17 cellular contexts compared by ENCODE assay signal in genomic region chr2:148725569-148725968, GRCh38.
DNase-seq lines count a peak whose midpoint lies in the region; ATAC-seq and TF ChIP-seq lines count a peak whose summit lies in the region.
"Had no signal": no experiment of that assay in that cellular context is flagged by ENCODE, and none has a peak within 500 bp of the region (broad histone marks: within the 10 kb centered on the region; RNA-seq: fewer than 3 reads in every experiment).

No MANE protein-coding gene starts in this region.

- no peak overlapping the region for H2BK20ac ChIP-seq in H9 (ENCODE audit: low read depth, low read length, poor library complexity, severe bottlenecking)

- no peak overlapping the region for H2BK12ac ChIP-seq in H9 (ENCODE audit: insufficient read length, low read depth, low read length)

- H3K4me3 ChIP-seq in CD8-positive, alpha-beta memory T cell (ENCODE audit: low read length), result no peak overlapping the region

- peaks cover 22% of the 10 kb centered on the region for H3K4me1 ChIP-seq in CD8-positive, alpha-beta memory T cell (ENCODE audit: insufficient read depth, low read length)
- H3K4me1 ChIP-seq in H9 (ENCODE audit: insufficient read depth, low read length), result no peaks in the 10 kb centered on the region; the same call in 1 of the 2 replicates

- no peak overlapping the region for H2AK5ac ChIP-seq in H9 (ENCODE audit: insufficient read length, low read length)

- no peak for TF ChIP-seq CTCF in H9 (conservative IDR thresholded peaks at IDR 0.05)

- peak; percentile 6 for ATAC-seq in GM21390 (IDR thresholded peaks at IDR 0.05; ENCODE audit: unreplicated experiment)
- ATAC-seq in HG03469 (IDR thresholded peaks at IDR 0.05; ENCODE audit: unreplicated experiment), result peak; percentile 18
- no peak for ATAC-seq in T-cell (replicated peaks in 1 of 4)
- no peak for ATAC-seq in stimulated activated effector memory CD8-positive, alpha-beta T cell treated with anti-CD3 and anti-CD28 coated beads, Interleukin-12 subunit alpha, Interleukin-12 subunit beta, amount 100 ng/mL, for 72 hours
- no peak for ATAC-seq in SK-N-SH treated with all-trans-retinoic acid at 6 μM for 48 hours

- no peaks in the 10 kb centered on the region for H4K20me1 ChIP-seq in H9 (ENCODE audit: control insufficient read depth, insufficient read depth, insufficient read length)

- no peak overlapping the region for H3K23ac ChIP-seq in H9 (ENCODE audit: insufficient read length, low read depth, low read length)

- H3K27me3 Mint-ChIP-seq in CD8-positive, alpha-beta memory T cell, result no peaks in the 10 kb centered on the region
- H3K27me3 Mint-ChIP-seq in T-cell (no peaks in the 10 kb centered on the region), H9 (ENCODE audit: low read depth) (no peaks in the 10 kb centered on the region)
- H3K27me3 Mint-ChIP-seq: type B pancreatic cell had no signal

- H3K4me2 ChIP-seq in H9 (ENCODE audit: insufficient read depth, insufficient read length, low read length), result no peak overlapping the region

- no peaks in the 10 kb centered on the region for H3K79me1 ChIP-seq in H9 (ENCODE audit: insufficient read depth, low read depth, low read length, poor library complexity, severe bottlenecking)

- H3K27ac Mint-ChIP-seq in CD8-positive, alpha-beta memory T cell, result peak overlapping the region in 4 of 8 donors; percentile 15 to 70 (median 34)
- H3K27ac Mint-ChIP-seq in T-cell (peak overlapping the region; percentile 29 to 51), H9 (no peak overlapping the region)
- no peak overlapping the region for H3K27ac Mint-ChIP-seq in stimulated activated effector memory CD8-positive, alpha-beta T cell treated with anti-CD3 and anti-CD28 coated beads, Interleukin-12 subunit alpha, Interleukin-12 subunit beta, amount 100 ng/mL, for 72 hours
- H3K27ac Mint-ChIP-seq: activated T-helper 1 cell treated with anti-CD3 and anti-CD28 coated beads, Interleukin-12 subunit alpha, Interleukin-12 subunit beta, Interleukin-2, Interleukin-4 antibody, amounts not matched to agents 30 ng/mL and 10 ng/mL and 1 ng/mL, durations not matched to agents 14 hours and 24 hours and 36 hours; mesothelial cell of epicardium; type B pancreatic cell had no signal

- no peak overlapping the region for H2BK5ac ChIP-seq in H9 (ENCODE audit: insufficient read length, low read length)

- H3K27me3 ChIP-seq in CD8-positive, alpha-beta memory T cell (ENCODE audit: insufficient read depth, low read length, poor library complexity, severe bottlenecking), result no peaks in the 10 kb centered on the region
- no peaks in the 10 kb centered on the region for H3K27me3 ChIP-seq in H9 (ENCODE audit: insufficient read depth, low read length)

- H3K9ac ChIP-seq in H9 (ENCODE audit: extremely low read depth, insufficient read length, low read length), result no peak overlapping the region

- H3K4me1 Mint-ChIP-seq in CD8-positive, alpha-beta memory T cell, result peaks cover 68 to 84% (median 82%) of the 10 kb centered on the region in 3 donors
- H3K4me1 Mint-ChIP-seq in T-cell (peaks cover 72 to 81% (median 76%) of the 10 kb centered on the region in 3 donors), H9 (peaks cover 25 to 27% of the 10 kb centered on the region in 2 experiments)
- peaks cover 64% of the 10 kb centered on the region for H3K4me1 Mint-ChIP-seq in stimulated activated effector memory CD8-positive, alpha-beta T cell treated with anti-CD3 and anti-CD28 coated beads, Interleukin-12 subunit alpha, Interleukin-12 subunit beta, amount 100 ng/mL, for 72 hours

- H3K79me2 ChIP-seq in H9 (ENCODE audit: insufficient read depth, low read length), result peaks cover 4% of the 10 kb centered on the region; the same call in 1 of the 2 replicates

- no CpG with 5 or more reads among the region's 1 CpG for WGBS in H9 (ENCODE audit: extremely low coverage, insufficient read length, low lambda C conversion rate)

- no peak overlapping the region for H3K27ac ChIP-seq in CD8-positive, alpha-beta memory T cell (ENCODE audit: low read depth, low read length)
- H3K27ac ChIP-seq in H9 (ENCODE audit: insufficient read length, low read depth, low read length), result no peak overlapping the region

- peak overlapping the region in 5 of 7 donors; percentile 8 to 60 (median 35) for H3K4me3 Mint-ChIP-seq in CD8-positive, alpha-beta memory T cell
- H3K4me3 Mint-ChIP-seq in T-cell (no peak overlapping the region), H9 (no peak overlapping the region)
- H3K4me3 Mint-ChIP-seq in stimulated activated effector memory CD8-positive, alpha-beta T cell treated with anti-CD3 and anti-CD28 coated beads, Interleukin-12 subunit alpha, Interleukin-12 subunit beta, amount 100 ng/mL, for 72 hours, result no peak overlapping the region
- H3K4me3 Mint-ChIP-seq: activated T-helper 1 cell treated with anti-CD3 and anti-CD28 coated beads, Interleukin-12 subunit alpha, Interleukin-12 subunit beta, Interleukin-2, Interleukin-4 antibody, amounts not matched to agents 30 ng/mL and 10 ng/mL and 1 ng/mL, durations not matched to agents 14 hours and 24 hours and 36 hours; mesothelial cell of epicardium; type B pancreatic cell had no signal

- no peak overlapping the region for H4K8ac ChIP-seq in H9 (replicated peaks; ENCODE audit: insufficient read length, low read depth, low read length)

- no peak overlapping the region for H3K18ac ChIP-seq in H9 (ENCODE audit: insufficient read length, low read depth, low read length)

- no peaks in the 10 kb centered on the region for H3K9me3 ChIP-seq in CD8-positive, alpha-beta memory T cell (ENCODE audit: low read length)
- no peaks in the 10 kb centered on the region for H3K9me3 ChIP-seq in H9 (ENCODE audit: control insufficient read depth, low read depth, low read length)

- no peak overlapping the region for H2BK120ac ChIP-seq in H9 (ENCODE audit: low read depth, low read length, poor library complexity, severe bottlenecking)

- CTCF ChIA-PET in CD8-positive, alpha-beta memory T cell (lab: Charles Lee), result no interaction called here
- CTCF ChIA-PET in T-cell (lab: Charles Lee), result no interaction called here

- no peak overlapping the region for H2BK15ac ChIP-seq in H9 (ENCODE audit: low read depth, low read length)

- peaks cover 2 to 14% (median 9%) of the 10 kb centered on the region in 3 donors for H3K36me3 Mint-ChIP-seq in CD8-positive, alpha-beta memory T cell
- peaks cover 31% of the 10 kb centered on the region for H3K36me3 Mint-ChIP-seq in T-cell
- H3K36me3 Mint-ChIP-seq in stimulated activated effector memory CD8-positive, alpha-beta T cell treated with anti-CD3 and anti-CD28 coated beads, Interleukin-12 subunit alpha, Interleukin-12 subunit beta, amount 100 ng/mL, for 72 hours, result no peaks in the 10 kb centered on the region
- H3K36me3 Mint-ChIP-seq in H9 (ENCODE audit: insufficient read depth in 1 of 3, low read depth in 3 of 3), result peaks cover 3 to 6% (median 5%) of the 10 kb centered on the region in 3 experiments; a peak in 3 of 7 replicates

- no peaks in the 10 kb centered on the region for H3K23me2 ChIP-seq in H9 (ENCODE audit: insufficient read length, low read depth, low read length, poor library complexity, severe bottlenecking)

- H3K4ac ChIP-seq in H9 (ENCODE audit: low read depth, low read length), result no peak overlapping the region

- H4K91ac ChIP-seq in H9 (ENCODE audit: insufficient read length, low read depth, low read length), result no peak overlapping the region

- H3K14ac ChIP-seq in H9 (ENCODE audit: insufficient read depth, low read length), result no peak overlapping the region

- H2AFZ ChIP-seq in H9 (ENCODE audit: low read length), result no peak overlapping the region

- H3K36me3 ChIP-seq in CD8-positive, alpha-beta memory T cell (ENCODE audit: insufficient read depth, low read length), result no peaks in the 10 kb centered on the region

- H3K56ac ChIP-seq in H9 (ENCODE audit: insufficient read length, low read depth, low read length), result no peak overlapping the region

- POLR2A ChIA-PET in CD8-positive, alpha-beta memory T cell (lab: Charles Lee), result no interaction called here
- POLR2A ChIA-PET in T-cell (lab: Charles Lee), result no interaction called here

- no peak overlapping the region for H3T11ph ChIP-seq in H9 (ENCODE audit: low read length)

- no peak for DNase-seq in CD8-positive, alpha-beta memory T cell
- DNase-seq in T-cell (no peak), H9 (no peak), NCI-H2171 treated with DMSO at 0.1 percent for 48 hours (lab: John Stamatoyannopoulos, UW) (no peak)
- no peak for DNase-seq in stimulated activated effector memory CD8-positive, alpha-beta T cell treated with anti-CD3 and anti-CD28 coated beads, Interleukin-12 subunit alpha, Interleukin-12 subunit beta, amount 100 ng/mL, for 72 hours (ENCODE audit: low spot score in 2 of 2)
- DNase-seq: activated CD4-positive, alpha-beta T cell treated with anti-CD3 and anti-CD28 coated beads, Interleukin-2, amount 50 U/mL, for 48 hours; aorta; Calu3; NCI-H1092; NCI-H226; stimulated activated CD4-positive, alpha-beta T cell treated with anti-CD3 and anti-CD28 coated beads, Interleukin-4, amount 100 ng/mL, for 24 hours had no signal

- no peak overlapping the region for H4K5ac ChIP-seq in H9 (ENCODE audit: insufficient read length, low read depth, low read length)

- peaks cover 0 to 2% (median 0%) of the 10 kb centered on the region in 5 donors for H3K9me3 Mint-ChIP-seq in CD8-positive, alpha-beta memory T cell
- peaks cover 0 to 4% (median 3%) of the 10 kb centered on the region in 3 donors for H3K9me3 Mint-ChIP-seq in T-cell
- no peaks in the 10 kb centered on the region for H3K9me3 Mint-ChIP-seq in stimulated activated effector memory CD8-positive, alpha-beta T cell treated with anti-CD3 and anti-CD28 coated beads, Interleukin-12 subunit alpha, Interleukin-12 subunit beta, amount 100 ng/mL, for 72 hours
- H3K9me3 Mint-ChIP-seq in H9, result no peaks in the 10 kb centered on the region
- H3K9me3 Mint-ChIP-seq: activated T-helper 1 cell treated with anti-CD3 and anti-CD28 coated beads, Interleukin-12 subunit alpha, Interleukin-12 subunit beta, Interleukin-2, Interleukin-4 antibody, amounts not matched to agents 30 ng/mL and 10 ng/mL and 1 ng/mL, durations not matched to agents 14 hours and 24 hours and 36 hours; type B pancreatic cell had no signal

TF ChIP-seq in SK-N-SH treated with all-trans-retinoic acid at 6 μM for 48 hours, 23 proteins besides CTCF, POLR2A, EP300 and RAD21:
- no peak for TF ChIP-seq ARNTL (CRISPR knock-in tag; IDR thresholded peaks at IDR 0.05; ENCODE audit: borderline replicate concordance, low read depth)
- no peak for TF ChIP-seq ZFP30 (CRISPR knock-in tag; IDR thresholded peaks at IDR 0.05)
- no peak for TF ChIP-seq ZNF8 (CRISPR knock-in tag; IDR thresholded peaks at IDR 0.05)
TF ChIP-seq in SK-N-SH treated with all-trans-retinoic acid at 6 μM for 48 hours: peak in this region for 0.

Comparison
In these comparisons a context has a peak if more than half of its experiments do, and no peak if none do; other contexts are left out.
1. H3K27ac Mint-ChIP-seq: peak in T-cell (2 of 2); none in stimulated activated effector memory CD8-positive, alpha-beta T cell treated with anti-CD3 and anti-CD28 coated beads, Interleukin-12 subunit alpha, Interleukin-12 subunit beta, amount 100 ng/mL, for 72 hours (single experiment) and H9 (0 of 3).
2. H3K4me3 Mint-ChIP-seq: peak in CD8-positive, alpha-beta memory T cell (5 of 7); none in T-cell (0 of 3), stimulated activated effector memory CD8-positive, alpha-beta T cell treated with anti-CD3 and anti-CD28 coated beads, Interleukin-12 subunit alpha, Interleukin-12 subunit beta, amount 100 ng/mL, for 72 hours (single experiment) and H9 (0 of 2).
3. ATAC-seq: peak in GM21390 (single experiment) and HG03469 (single experiment); none in T-cell (0 of 4), stimulated activated effector memory CD8-positive, alpha-beta T cell treated with anti-CD3 and anti-CD28 coated beads, Interleukin-12 subunit alpha, Interleukin-12 subunit beta, amount 100 ng/mL, for 72 hours (single experiment) and SK-N-SH treated with all-trans-retinoic acid at 6 μM for 48 hours (single experiment).